ENCODE assay signal across 30 cellular contexts in the genomic region with DNA sequence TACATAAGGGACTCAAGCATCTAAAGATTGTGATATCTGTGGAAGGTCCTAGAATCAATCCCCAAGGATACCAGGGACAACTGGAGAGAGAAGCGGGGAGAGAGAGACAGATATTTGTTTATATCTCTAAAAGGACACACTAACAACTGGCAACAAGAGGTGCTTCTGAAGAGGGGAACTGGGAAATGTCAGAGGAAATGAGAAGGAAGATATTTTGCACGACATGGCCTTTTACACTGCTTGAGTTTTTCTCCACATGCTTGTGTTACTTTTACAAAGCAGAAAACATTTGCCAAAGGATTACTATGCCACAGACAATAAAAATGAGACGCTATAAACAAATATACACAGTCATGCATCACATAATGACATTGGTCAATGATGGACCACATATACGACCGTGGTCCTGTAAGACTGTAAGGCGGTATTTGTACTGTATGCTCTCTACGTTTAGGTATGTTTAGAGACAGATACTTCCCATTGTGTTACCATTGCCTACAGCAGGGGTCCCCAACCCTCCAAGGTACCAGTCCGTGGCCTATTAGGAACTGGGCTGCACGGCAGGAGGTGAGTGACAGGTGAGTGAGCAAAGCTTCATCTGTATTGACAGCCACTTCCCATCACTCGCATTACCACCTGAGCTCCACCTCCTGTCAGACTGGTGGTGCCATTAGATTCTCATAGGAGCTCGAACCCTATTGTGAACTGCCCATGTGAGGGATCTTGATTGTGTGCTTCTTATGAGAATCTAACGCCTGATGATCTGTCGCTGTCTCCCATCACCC.
A peak's percentile ranks its signal among the peaks of the same experiment; 100 is the strongest.
DNase-seq lines count a peak whose midpoint lies in the region; ATAC-seq, FAIRE-seq and TF ChIP-seq lines count a peak whose summit lies in the region.
"Had no signal": no experiment of that assay in that cellular context is flagged by ENCODE, and none has a peak within 500 bp of the region (broad histone marks: within the 10 kb centered on the region; RNA-seq: fewer than 3 reads in every experiment).

No MANE protein-coding gene starts in this region.

- no peak overlapping the region for H3K4me2 ChIP-seq in K562 (ENCODE audit: insufficient read depth, low read length)
- no peak overlapping the region for H3K4me2 ChIP-seq in H9 (ENCODE audit: insufficient read depth, insufficient read length, low read length)
- H3K4me2 ChIP-seq: SK-N-SH had no signal

- H3K36me3 ChIP-seq in K562 (ENCODE audit: control insufficient read depth, insufficient read depth, low read length) (no peaks in the 10 kb centered on the region), sigmoid colon (no peaks in the 10 kb centered on the region)
- H3K36me3 ChIP-seq: gastroesophageal sphincter, thoracic aorta, vagina had no signal

- no peak overlapping the region for H2BK20ac ChIP-seq in H9 (ENCODE audit: low read depth, low read length, poor library complexity, severe bottlenecking)

- H2BK120ac ChIP-seq in H9 (ENCODE audit: low read depth, low read length, poor library complexity, severe bottlenecking): no peak overlapping the region

- no peaks in the 10 kb centered on the region for H3K79me1 ChIP-seq in H9 (ENCODE audit: insufficient read depth, low read depth, low read length, poor library complexity, severe bottlenecking)

- TF ChIP-seq POLR2A in K562 (conservative IDR thresholded peaks at IDR 0.05) (no peak), sigmoid colon (IDR thresholded peaks at IDR 0.05) (no peak)

- CTCF ChIA-PET in K562 (lab: Yijun Ruan, JAX; ENCODE audit: low intra/inter-chr PET ratio) (no interaction called here), MCF 10A (lab: Yijun Ruan, JAX) (interaction anchor here (0.6 kb wide), 2 partner anchors 262 to 571 kb away, joined by 3 to 4 read pairs; no protein-coding TSS in a partner anchor)

- H2AFZ ChIP-seq in K562 (ENCODE audit: low read depth, low read length) (no peak overlapping the region), H9 (ENCODE audit: low read length) (no peak overlapping the region)
- H2AFZ ChIP-seq: parathyroid adenoma had no signal

- no peaks in the 10 kb centered on the region for H3K9me1 ChIP-seq in K562 (ENCODE audit: control insufficient read depth, insufficient read depth, low read length)

- no peak overlapping the region for H3T11ph ChIP-seq in H9 (ENCODE audit: low read length)

- no peaks in the 10 kb centered on the region for H3K23me2 ChIP-seq in H9 (ENCODE audit: insufficient read length, low read depth, low read length, poor library complexity, severe bottlenecking)

- no peaks in the 10 kb centered on the region for H3K9me3 ChIP-seq in K562 (replicated peaks; ENCODE audit: control insufficient read depth, insufficient read depth, low read depth, low read length)
- no peaks in the 10 kb centered on the region for H3K9me3 ChIP-seq in sigmoid colon
- no peaks in the 10 kb centered on the region for H3K9me3 ChIP-seq in H9 (ENCODE audit: control insufficient read depth, low read depth, low read length)
- H3K9me3 ChIP-seq: gastroesophageal sphincter, SK-N-SH, thoracic aorta, vagina had no signal

- no peak overlapping the region for H4K91ac ChIP-seq in H9 (ENCODE audit: insufficient read length, low read depth, low read length)

- H2BK15ac ChIP-seq in H9 (ENCODE audit: low read depth, low read length): no peak overlapping the region

- 59% methylated on average over 13 of the region's 13 CpGs for WGBS in K562 (ENCODE audit: insufficient coverage, low coverage, missing lambda C conversion rate)
- 39 to 69% methylated on average over 13 of the region's 13 CpGs for WGBS in sigmoid colon, 2 donors
- no CpG with 5 or more reads among the region's 13 CpGs for WGBS in H9 (ENCODE audit: extremely low coverage, insufficient read length, low lambda C conversion rate)

- intact Hi-C loops in K562 (cut with micrococcal nuclease): no loop called here
- intact Hi-C loops in sigmoid colon (cut with DNase I): no loop called here
- intact Hi-C loops in MCF 10A (cut with micrococcal nuclease): no loop called here

- H3K9ac ChIP-seq in K562 (ENCODE audit: insufficient read depth in 1 of 2, low read depth in 2 of 2, low read length in 2 of 2) (no peak overlapping the region), H9 (ENCODE audit: extremely low read depth, insufficient read length, low read length) (no peak overlapping the region)
- H3K9ac ChIP-seq: parathyroid adenoma, SK-N-SH had no signal

- in situ Hi-C loops in K562 (cut with MboI): no loop called here

- POLR2A ChIA-PET in K562 (lab: Yijun Ruan, JAX) (no interaction called here), MCF 10A (lab: Yijun Ruan, JAX) (interaction anchor here (0.7 kb wide), 1 partner anchor 19 kb away, joined by 3 read pairs; no protein-coding TSS in a partner anchor)

- H3K27ac ChIP-seq in K562 (ENCODE audit: extremely low read depth, low read depth, low read length) (no peak overlapping the region), sigmoid colon (no peak overlapping the region), H9 (ENCODE audit: insufficient read length, low read depth, low read length) (no peak overlapping the region)
- H3K27ac ChIP-seq: gastroesophageal sphincter, parathyroid adenoma, thoracic aorta, vagina had no signal

- peaks cover 40 to 48% of the 10 kb centered on the region in 2 donors for H3K27me3 Mint-ChIP-seq in stimulated activated naive B cell treated with anti-CD40 and anti-IgM and Interleukin-4, amounts not matched to agents 10 μg/mL and 1 μg/mL and 100 μg/mL, for 72 hours
- H3K27me3 Mint-ChIP-seq in H9 (ENCODE audit: low read depth) (peaks cover under 1% of the 10 kb centered on the region; the same call in 1 of the 2 replicates), MCF 10A (ENCODE audit: insufficient read depth, unreplicated experiment) (no peaks in the 10 kb centered on the region)

- H3K23ac ChIP-seq in H9 (ENCODE audit: insufficient read length, low read depth, low read length): no peak overlapping the region

- no TSS peak for BruUV-seq in K562 (replicated peaks; lab: Mats Ljungman, UMichigan)
- BruUV-seq in MCF 10A (replicated peaks; lab: Mats Ljungman, UMichigan): no TSS peak

- H3K4me3 ChIP-seq in K562: no peak overlapping the region
- no peak overlapping the region for H3K4me3 ChIP-seq in sigmoid colon
- H3K4me3 ChIP-seq: gastroesophageal sphincter, thoracic aorta, vagina had no signal

- no peaks in the 10 kb centered on the region for H3K79me2 ChIP-seq in K562 (ENCODE audit: control insufficient read depth, insufficient read depth, low read length)
- no peaks in the 10 kb centered on the region for H3K79me2 ChIP-seq in H9 (ENCODE audit: insufficient read depth, low read length)
- H3K79me2 ChIP-seq: parathyroid adenoma had no signal

- H4K8ac ChIP-seq in H9 (replicated peaks; ENCODE audit: insufficient read length, low read depth, low read length): no peak overlapping the region

- H3K27me3 ChIP-seq in K562 (ENCODE audit: control insufficient read depth in 2 of 2, insufficient read depth in 2 of 2, low read length in 2 of 2): peaks cover 0 to 4% of the 10 kb centered on the region in 2 experiments; a peak in 1 of 5 replicates
- no peaks in the 10 kb centered on the region for H3K27me3 ChIP-seq in sigmoid colon
- H3K27me3 ChIP-seq in H9 (ENCODE audit: insufficient read depth, low read length): no peaks in the 10 kb centered on the region
- H3K27me3 ChIP-seq: gastroesophageal sphincter, vagina had no signal

- H3K14ac ChIP-seq in H9 (ENCODE audit: insufficient read depth, low read length): no peak overlapping the region

- peak; percentile 25 for DNase-seq in NCI-H748 (lab: John Stamatoyannopoulos, UW; ENCODE audit: unreplicated experiment)
- no peak for DNase-seq in NCI-H748 treated with DMSO at 0.1 percent for 48 hours (lab: John Stamatoyannopoulos, UW)
- DNase-seq in NCI-H146 treated with DMSO at 0.1 percent for 48 hours (lab: John Stamatoyannopoulos, UW; ENCODE audit: unreplicated experiment): peak; percentile 25
- DNase-seq in K562 (ENCODE audit: extremely low read depth in 1 of 4, low spot score in 3 of 4): no peak
- no peak for DNase-seq in stimulated activated naive B cell treated with anti-CD40 and anti-IgM and Interleukin-4, amounts not matched to agents 10 μg/mL and 1 μg/mL and 100 μg/mL, for 72 hours
- no peak for DNase-seq in sigmoid colon
- DNase-seq in H9: no peak
- no peak for DNase-seq in MCF 10A (ENCODE audit: unreplicated experiment)
- DNase-seq: activated CD4-positive, alpha-beta T cell treated with anti-CD3 and anti-CD28 coated beads, Interleukin-2, amount 50 U/mL, for 4 hours; activated CD8-positive, alpha-beta memory T cell treated with anti-CD3 and anti-CD28 coated beads, Interleukin-2, amount 10 ng/mL, durations not matched to agents 7 days and 5 days; activated gamma-delta T cell; activated naive CD8-positive, alpha-beta T cell treated with anti-CD3 and anti-CD28 coated beads for 36 hours; activated T-cell treated with anti-CD3 and anti-CD28 coated beads, Interleukin-2, amount 50 U/mL, for 4 hours; anterior cingulate cortex; CD4-positive, alpha-beta memory T cell; NCI-H1092 treated with DMSO at 0.1 percent for 48 hours; NCI-H187 treated with DMSO at 0.1 percent for 48 hours; NCI-H82; retina; SK-N-SH had no signal

- H2BK5ac ChIP-seq in H9 (ENCODE audit: insufficient read length, low read length): no peak overlapping the region

- H3K27ac Mint-ChIP-seq in stimulated activated naive B cell treated with anti-CD40 and anti-IgM and Interleukin-4, amounts not matched to agents 10 μg/mL and 1 μg/mL and 100 μg/mL, for 72 hours: peak overlapping the region; percentile 57
- H3K27ac Mint-ChIP-seq in H9 (no peak overlapping the region), MCF 10A (ENCODE audit: low read depth, unreplicated experiment) (no peak overlapping the region)
- H3K27ac Mint-ChIP-seq: activated CD8-positive, alpha-beta memory T cell treated with anti-CD3 and anti-CD28 coated beads, Interleukin-2, amount 10 ng/mL, durations not matched to agents 7 days and 5 days; activated naive CD8-positive, alpha-beta T cell treated with anti-CD3 and anti-CD28 coated beads for 36 hours; CD4-positive, alpha-beta memory T cell; stimulated activated naive CD8-positive, alpha-beta T cell treated with anti-CD3 and anti-CD28 coated beads, Interleukin-15, Interleukin-2, amounts not matched to agents 100 ng/mL and 50 ng/mL, for 24 hours had no signal

- H2AK5ac ChIP-seq in H9 (ENCODE audit: insufficient read length, low read length): no peak overlapping the region

- H3K4ac ChIP-seq in H9 (ENCODE audit: low read depth, low read length): no peak overlapping the region

- no peak for ATAC-seq in K562
- ATAC-seq in stimulated activated naive B cell treated with anti-CD40 and anti-IgM and Interleukin-4, amounts not matched to agents 10 μg/mL and 1 μg/mL and 100 μg/mL, for 72 hours (replicated peaks): peak; percentile 51 to 70
- ATAC-seq: activated CD8-positive, alpha-beta memory T cell treated with anti-CD3 and anti-CD28 coated beads, Interleukin-2, amount 10 ng/mL, durations not matched to agents 7 days and 5 days; activated T-cell treated with anti-CD3 and anti-CD28 coated beads, Interleukin-2, amount 50 U/mL, for 4 hours; gastroesophageal sphincter had no signal

- H3K56ac ChIP-seq in H9 (ENCODE audit: insufficient read length, low read depth, low read length): no peak overlapping the region

- TF ChIP-seq EP300 in K562 (IDR thresholded peaks at IDR 0.05; ENCODE audit: low read length) (no peak), sigmoid colon (IDR thresholded peaks at IDR 0.05) (no peak)

- TF ChIP-seq CTCF in K562 (IDR thresholded peaks at IDR 0.05 in 2 of 3, conservative IDR thresholded peaks at IDR 0.05 in 1 of 3; ENCODE audit: insufficient read depth in 2 of 3, low read depth in 1 of 3, low read length in 3 of 3): 0 out of 6 replicates have a peak, but pooled peaks of 1 of the 3 experiments have one; percentile 0
- no peak for TF ChIP-seq CTCF in sigmoid colon (IDR thresholded peaks at IDR 0.05)
- no peak for TF ChIP-seq CTCF in H9 (conservative IDR thresholded peaks at IDR 0.05)
- no peak for TF ChIP-seq CTCF in MCF 10A (IDR thresholded peaks at IDR 0.05; ENCODE audit: unreplicated experiment)

- H3K36me3 Mint-ChIP-seq in stimulated activated naive B cell treated with anti-CD40 and anti-IgM and Interleukin-4, amounts not matched to agents 10 μg/mL and 1 μg/mL and 100 μg/mL, for 72 hours: peaks cover 3 to 7% of the 10 kb centered on the region in 2 donors
- H3K36me3 Mint-ChIP-seq in H9 (ENCODE audit: insufficient read depth in 1 of 3, low read depth in 3 of 3) (no peaks in the 10 kb centered on the region), MCF 10A (ENCODE audit: insufficient read depth, unreplicated experiment) (no peaks in the 10 kb centered on the region)
- H3K36me3 Mint-ChIP-seq: activated CD8-positive, alpha-beta memory T cell treated with anti-CD3 and anti-CD28 coated beads, Interleukin-2, amount 10 ng/mL, durations not matched to agents 7 days and 5 days; activated naive CD8-positive, alpha-beta T cell treated with anti-CD3 and anti-CD28 coated beads for 36 hours; CD4-positive, alpha-beta memory T cell had no signal

- peaks cover 21 to 40% of the 10 kb centered on the region in 2 donors for H3K4me1 Mint-ChIP-seq in stimulated activated naive B cell treated with anti-CD40 and anti-IgM and Interleukin-4, amounts not matched to agents 10 μg/mL and 1 μg/mL and 100 μg/mL, for 72 hours
- H3K4me1 Mint-ChIP-seq in H9 (peaks cover 7 to 8% of the 10 kb centered on the region in 2 experiments), MCF 10A (ENCODE audit: insufficient read depth, unreplicated experiment) (peaks cover 25% of the 10 kb centered on the region)

- no peak overlapping the region for H3K18ac ChIP-seq in H9 (ENCODE audit: insufficient read length, low read depth, low read length)

- H3K4me1 ChIP-seq in K562 (replicated peaks in 1 of 2; ENCODE audit: control insufficient read depth in 2 of 2, insufficient read depth in 2 of 2, low read length in 2 of 2): peaks cover 10% of the 10 kb centered on the region in 2 experiments; a peak in 4 of 5 replicates
- peaks cover 0 to 5% (median 2%) of the 10 kb centered on the region in 4 donors for H3K4me1 ChIP-seq in sigmoid colon
- H3K4me1 ChIP-seq in H9 (ENCODE audit: insufficient read depth, low read length): no peaks in the 10 kb centered on the region
- H3K4me1 ChIP-seq: parathyroid adenoma had no signal

- no peaks in the 10 kb centered on the region for H4K20me1 ChIP-seq in K562 (replicated peaks; ENCODE audit: control insufficient read depth, insufficient read depth, low read length)
- no peaks in the 10 kb centered on the region for H4K20me1 ChIP-seq in H9 (ENCODE audit: control insufficient read depth, insufficient read depth, insufficient read length)

- H2BK12ac ChIP-seq in H9 (ENCODE audit: insufficient read length, low read depth, low read length): no peak overlapping the region

- no peak overlapping the region for H3K4me3 Mint-ChIP-seq in stimulated activated naive B cell treated with anti-CD40 and anti-IgM and Interleukin-4, amounts not matched to agents 10 μg/mL and 1 μg/mL and 100 μg/mL, for 72 hours
- H3K4me3 Mint-ChIP-seq in H9 (no peak overlapping the region), MCF 10A (ENCODE audit: unreplicated experiment) (no peak overlapping the region)
- H3K4me3 Mint-ChIP-seq: activated CD8-positive, alpha-beta memory T cell treated with anti-CD3 and anti-CD28 coated beads, Interleukin-2, amount 10 ng/mL, durations not matched to agents 7 days and 5 days; activated naive CD8-positive, alpha-beta T cell treated with anti-CD3 and anti-CD28 coated beads for 36 hours; activated T-cell treated with anti-CD3 and anti-CD28 coated beads, Interleukin-2, amount 50 U/mL, for 4 hours; CD4-positive, alpha-beta memory T cell; IgD-negative memory B cell; stimulated activated naive CD8-positive, alpha-beta T cell treated with anti-CD3 and anti-CD28 coated beads, Interleukin-15, Interleukin-2, amounts not matched to agents 100 ng/mL and 50 ng/mL, for 24 hours had no signal

- no peak overlapping the region for H4K5ac ChIP-seq in H9 (ENCODE audit: insufficient read length, low read depth, low read length)

- no peak for TF ChIP-seq RAD21 in K562 (CRISPR knock-in tag; conservative IDR thresholded peaks at IDR 0.05 in 1 of 2, IDR thresholded peaks at IDR 0.05 in 1 of 2)

- no peak for FAIRE-seq in K562 (lab: Jason Lieb, UNC)
- FAIRE-seq: D721Med, GM18507, H54, small intestine had no signal

- H3K9me3 Mint-ChIP-seq in stimulated activated naive B cell treated with anti-CD40 and anti-IgM and Interleukin-4, amounts not matched to agents 10 μg/mL and 1 μg/mL and 100 μg/mL, for 72 hours: peaks cover 3 to 4% of the 10 kb centered on the region in 2 donors
- H3K9me3 Mint-ChIP-seq in H9 (peaks cover 0 to 4% of the 10 kb centered on the region in 2 experiments; a peak in 2 of 5 replicates), MCF 10A (ENCODE audit: unreplicated experiment) (no peaks in the 10 kb centered on the region)
- H3K9me3 Mint-ChIP-seq: activated naive CD8-positive, alpha-beta T cell treated with anti-CD3 and anti-CD28 coated beads for 36 hours; activated T-cell treated with anti-CD3 and anti-CD28 coated beads, Interleukin-2, amount 50 U/mL, for 4 hours; stimulated activated naive CD8-positive, alpha-beta T cell treated with anti-CD3 and anti-CD28 coated beads, Interleukin-15, Interleukin-2, amounts not matched to agents 100 ng/mL and 50 ng/mL, for 24 hours had no signal

Comparison
In these comparisons a context has a peak if more than half of its experiments do, and no peak if none do; other contexts are left out.
1. DNase-seq: peak in NCI-H748 (single experiment) and NCI-H146 treated with DMSO at 0.1 percent for 48 hours (single experiment); none in NCI-H748 treated with DMSO at 0.1 percent for 48 hours (single experiment), K562 (0 of 4), stimulated activated naive B cell treated with anti-CD40 and anti-IgM and Interleukin-4, amounts not matched to agents 10 μg/mL and 1 μg/mL and 100 μg/mL, for 72 hours (single experiment), sigmoid colon (single experiment), H9 (single experiment) and MCF 10A (single experiment).